Comparison of ENCODE assay signal across 1 cellular context in the genomic region with DNA sequence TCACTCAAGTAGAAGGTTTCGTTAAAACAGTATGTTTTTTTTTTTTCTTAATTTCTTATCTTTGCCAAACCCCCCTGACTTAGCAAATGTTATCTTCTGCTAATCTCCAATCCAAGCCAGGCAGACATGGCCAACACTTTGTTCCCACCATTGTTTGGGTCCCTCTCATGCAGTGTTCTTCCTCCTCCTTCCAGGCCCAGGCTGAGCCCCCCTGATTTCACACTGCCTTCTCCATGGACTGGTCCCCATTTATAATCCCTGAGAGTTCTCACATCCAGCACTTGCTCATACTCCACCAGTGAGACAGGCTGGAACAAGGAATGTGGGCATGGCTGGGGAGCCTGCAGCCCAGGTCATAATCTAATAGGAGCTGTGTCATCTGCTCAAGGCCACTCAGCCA.
TF ChIP-seq lines count a peak whose summit lies in the region.

No MANE protein-coding gene starts in this region.

TF ChIP-seq in GM23338, 12 proteins besides CTCF, POLR2A, EP300 and RAD21 (continued from another document):
- TF ChIP-seq, protein P1, sequence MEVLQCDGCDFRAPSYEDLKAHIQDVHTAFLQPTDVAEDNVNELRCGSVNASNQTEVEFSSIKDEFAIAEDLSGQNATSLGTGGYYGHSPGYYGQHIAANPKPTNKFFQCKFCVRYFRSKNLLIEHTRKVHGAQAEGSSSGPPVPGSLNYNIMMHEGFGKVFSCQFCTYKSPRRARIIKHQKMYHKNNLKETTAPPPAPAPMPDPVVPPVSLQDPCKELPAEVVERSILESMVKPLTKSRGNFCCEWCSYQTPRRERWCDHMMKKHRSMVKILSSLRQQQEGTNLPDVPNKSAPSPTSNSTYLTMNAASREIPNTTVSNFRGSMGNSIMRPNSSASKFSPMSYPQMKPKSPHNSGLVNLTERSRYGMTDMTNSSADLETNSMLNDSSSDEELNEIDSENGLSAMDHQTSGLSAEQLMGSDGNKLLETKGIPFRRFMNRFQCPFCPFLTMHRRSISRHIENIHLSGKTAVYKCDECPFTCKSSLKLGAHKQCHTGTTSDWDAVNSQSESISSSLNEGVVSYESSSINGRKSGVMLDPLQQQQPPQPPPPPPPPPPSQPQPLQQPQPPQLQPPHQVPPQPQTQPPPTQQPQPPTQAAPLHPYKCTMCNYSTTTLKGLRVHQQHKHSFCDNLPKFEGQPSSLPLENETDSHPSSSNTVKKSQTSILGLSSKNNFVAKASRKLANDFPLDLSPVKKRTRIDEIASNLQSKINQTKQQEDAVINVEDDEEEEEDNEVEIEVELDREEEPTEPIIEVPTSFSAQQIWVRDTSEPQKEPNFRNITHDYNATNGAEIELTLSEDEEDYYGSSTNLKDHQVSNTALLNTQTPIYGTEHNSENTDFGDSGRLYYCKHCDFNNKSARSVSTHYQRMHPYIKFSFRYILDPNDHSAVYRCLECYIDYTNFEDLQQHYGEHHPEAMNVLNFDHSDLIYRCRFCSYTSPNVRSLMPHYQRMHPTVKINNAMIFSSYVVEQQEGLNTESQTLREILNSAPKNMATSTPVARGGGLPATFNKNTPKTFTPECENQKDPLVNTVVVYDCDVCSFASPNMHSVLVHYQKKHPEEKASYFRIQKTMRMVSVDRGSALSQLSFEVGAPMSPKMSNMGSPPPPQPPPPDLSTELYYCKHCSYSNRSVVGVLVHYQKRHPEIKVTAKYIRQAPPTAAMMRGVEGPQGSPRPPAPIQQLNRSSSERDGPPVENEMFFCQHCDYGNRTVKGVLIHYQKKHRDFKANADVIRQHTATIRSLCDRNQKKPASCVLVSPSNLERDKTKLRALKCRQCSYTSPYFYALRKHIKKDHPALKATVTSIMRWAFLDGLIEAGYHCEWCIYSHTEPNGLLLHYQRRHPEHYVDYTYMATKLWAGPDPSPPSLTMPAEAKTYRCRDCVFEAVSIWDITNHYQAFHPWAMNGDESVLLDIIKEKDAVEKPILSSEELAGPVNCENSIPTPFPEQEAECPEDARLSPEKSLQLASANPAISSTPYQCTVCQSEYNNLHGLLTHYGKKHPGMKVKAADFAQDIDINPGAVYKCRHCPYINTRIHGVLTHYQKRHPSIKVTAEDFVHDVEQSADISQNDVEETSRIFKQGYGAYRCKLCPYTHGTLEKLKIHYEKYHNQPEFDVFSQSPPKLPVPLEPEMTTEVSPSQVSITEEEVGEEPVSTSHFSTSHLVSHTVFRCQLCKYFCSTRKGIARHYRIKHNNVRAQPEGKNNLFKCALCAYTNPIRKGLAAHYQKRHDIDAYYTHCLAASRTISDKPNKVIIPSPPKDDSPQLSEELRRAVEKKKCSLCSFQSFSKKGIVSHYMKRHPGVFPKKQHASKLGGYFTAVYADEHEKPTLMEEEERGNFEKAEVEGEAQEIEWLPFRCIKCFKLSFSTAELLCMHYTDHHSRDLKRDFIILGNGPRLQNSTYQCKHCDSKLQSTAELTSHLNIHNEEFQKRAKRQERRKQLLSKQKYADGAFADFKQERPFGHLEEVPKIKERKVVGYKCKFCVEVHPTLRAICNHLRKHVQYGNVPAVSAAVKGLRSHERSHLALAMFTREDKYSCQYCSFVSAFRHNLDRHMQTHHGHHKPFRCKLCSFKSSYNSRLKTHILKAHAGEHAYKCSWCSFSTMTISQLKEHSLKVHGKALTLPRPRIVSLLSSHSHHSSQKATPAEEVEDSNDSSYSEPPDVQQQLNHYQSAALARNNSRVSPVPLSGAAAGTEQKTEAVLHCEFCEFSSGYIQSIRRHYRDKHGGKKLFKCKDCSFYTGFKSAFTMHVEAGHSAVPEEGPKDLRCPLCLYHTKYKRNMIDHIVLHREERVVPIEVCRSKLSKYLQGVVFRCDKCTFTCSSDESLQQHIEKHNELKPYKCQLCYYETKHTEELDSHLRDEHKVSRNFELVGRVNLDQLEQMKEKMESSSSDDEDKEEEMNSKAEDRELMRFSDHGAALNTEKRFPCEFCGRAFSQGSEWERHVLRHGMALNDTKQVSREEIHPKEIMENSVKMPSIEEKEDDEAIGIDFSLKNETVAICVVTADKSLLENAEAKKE (CRISPR knock-in tag; IDR thresholded peaks at IDR 0.05), result no peak
- TF ChIP-seq ZNF114 (CRISPR knock-in tag; IDR thresholded peaks at IDR 0.05) (no peak), CREB1 (CRISPR knock-in tag; IDR thresholded peaks at IDR 0.05; ENCODE audit: low read depth) (no peak), NANOG (IDR thresholded peaks at IDR 0.05; ENCODE audit: borderline replicate concordance) (no peak), ZNF331 (CRISPR knock-in tag; IDR thresholded peaks at IDR 0.05; ENCODE audit: low read depth) (no peak), STAT1 (IDR thresholded peaks at IDR 0.05; ENCODE audit: unreplicated experiment) (no peak), ETS1 (IDR thresholded peaks at IDR 0.05) (no peak), JUNB (IDR thresholded peaks at IDR 0.05; ENCODE audit: unreplicated experiment) (no peak), EZH2phosphoT487 (IDR thresholded peaks at IDR 0.05; ENCODE audit: unreplicated experiment) (no peak)
